Comparison of ENCODE assay signal across 35 cellular contexts in the genomic region with DNA sequence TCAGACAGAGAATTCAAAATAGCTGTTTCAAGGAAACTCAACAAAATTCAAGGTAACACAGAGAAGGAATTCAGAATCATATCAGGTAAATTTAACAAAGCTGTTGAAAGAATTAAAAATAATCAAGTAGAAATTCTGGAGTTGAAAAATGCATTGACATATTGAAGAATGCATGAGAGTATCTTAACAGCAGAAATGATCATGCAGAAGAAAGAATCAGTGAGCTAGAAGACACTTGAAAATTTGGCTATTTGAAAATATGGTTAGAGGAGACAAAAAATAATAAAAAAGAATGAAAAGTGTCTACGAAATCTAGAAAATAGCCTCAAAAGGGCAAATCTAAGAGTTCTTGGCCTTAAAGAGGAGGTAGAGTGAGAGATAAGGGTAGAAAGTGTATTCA.
"Had no signal": no experiment of that assay in that cellular context is flagged by ENCODE, and none has a peak within 500 bp of the region (broad histone marks: within the 10 kb centered on the region; RNA-seq: fewer than 3 reads in every experiment).

No MANE protein-coding gene starts in this region.

- H3K27me3 ChIP-seq: MG63 had no signal

- H3K4me3 ChIP-seq: MG63 had no signal

- DNase-seq: Karpas-422, Kasumi-1, MG63, MM.1S, MV-4-11, NCI-H1048, NCI-H1092, NCI-H1092 treated with DMSO at 0.1 percent for 48 hours, NCI-H1105, NCI-H1105 treated with DMSO at 0.1 percent for 48 hours, NCI-H1417, NCI-H1417 treated with DMSO at 0.1 percent for 48 hours, NCI-H1436, NCI-H1436 treated with DMSO at 0.1 percent for 48 hours, NCI-H146, NCI-H1694, NCI-H1694 treated with DMSO at 0.1 percent for 48 hours, NCI-H187, NCI-H187 treated with DMSO at 0.1 percent for 48 hours, NCI-H1930, NCI-H2029, NCI-H2029 treated with DMSO at 0.1 percent for 48 hours, NCI-H2081, NCI-H2081 treated with DMSO at 0.1 percent for 48 hours, NCI-H2107, NCI-H2171, NCI-H2171 treated with DMSO at 0.1 percent for 48 hours, NCI-H2227 treated with DMSO at 0.1 percent for 48 hours, NCI-H226, NCI-H345, NCI-H446, NCI-H446 treated with DMSO at 0.1 percent for 48 hours, NCI-H510A, NCI-H510A treated with DMSO at 0.1 percent for 48 hours, NCI-H524 had no signal
